Comparison of ENCODE assay signal across 19 cellular contexts in genomic region chr2:116820986-116821385, GRCh38.
A peak's percentile ranks its signal among the peaks of the same experiment; 100 is the strongest.
DNase-seq lines count a peak whose midpoint lies in the region; FAIRE-seq and TF ChIP-seq lines count a peak whose summit lies in the region.
"Had no signal": no experiment of that assay in that cellular context is flagged by ENCODE, and none has a peak within 500 bp of the region (broad histone marks: within the 10 kb centered on the region; RNA-seq: fewer than 3 reads in every experiment).

No MANE protein-coding gene starts in this region.

- TF ChIP-seq EP300 in stomach (IDR thresholded peaks at IDR 0.05): no peak

- no peak overlapping the region for H3K27ac Mint-ChIP-seq in CD8-positive, alpha-beta memory T cell
- H3K27ac Mint-ChIP-seq in activated CD4-positive, alpha-beta T cell treated with anti-CD3 and anti-CD28 coated beads, Interleukin-2, amount 10 ng/mL, durations not matched to agents 7 days and 5 days: no peak overlapping the region
- H3K27ac Mint-ChIP-seq: CD4-positive, alpha-beta T cell had no signal

- CTCF ChIA-PET in CD8-positive, alpha-beta memory T cell (lab: Charles Lee): no interaction called here
- CTCF ChIA-PET in activated CD4-positive, alpha-beta T cell treated with anti-CD3 and anti-CD28 coated beads, Interleukin-2, amount 10 ng/mL, durations not matched to agents 7 days and 5 days (lab: Charles Lee): interaction anchor here (0.7 kb wide), 1 partner anchor 26 kb away, joined by 5 read pairs; no protein-coding TSS in a partner anchor

- H4K20me1 ChIP-seq in hepatocyte (ENCODE audit: insufficient read depth, poor library complexity, severe bottlenecking): no peaks in the 10 kb centered on the region

- no peak for TF ChIP-seq CTCF in bronchial epithelial cell (IDR thresholded peaks at IDR 0.05; ENCODE audit: insufficient read depth, low read length, severe bottlenecking)
- no peak for TF ChIP-seq CTCF in hepatocyte (IDR thresholded peaks at IDR 0.05; ENCODE audit: poor library complexity)
- no peak for TF ChIP-seq CTCF in stomach (IDR thresholded peaks at IDR 0.05)

- H3K36me3 Mint-ChIP-seq in CD8-positive, alpha-beta memory T cell: no peaks in the 10 kb centered on the region
- no peaks in the 10 kb centered on the region for H3K36me3 Mint-ChIP-seq in activated CD4-positive, alpha-beta T cell treated with anti-CD3 and anti-CD28 coated beads, Interleukin-2, amount 10 ng/mL, durations not matched to agents 7 days and 5 days (ENCODE audit: low read depth)

- H3K27ac ChIP-seq in hepatocyte: no peak overlapping the region
- H3K27ac ChIP-seq in stomach: no peak overlapping the region
- H3K27ac ChIP-seq in CD8-positive, alpha-beta memory T cell (ENCODE audit: low read depth, low read length): no peak overlapping the region
- H3K27ac ChIP-seq: C4-2B, GM23248 had no signal

- H3K9me3 Mint-ChIP-seq in CD8-positive, alpha-beta memory T cell: peaks cover 4 to 27% (median 15%) of the 10 kb centered on the region in 5 donors
- H3K9me3 Mint-ChIP-seq in activated CD4-positive, alpha-beta T cell treated with anti-CD3 and anti-CD28 coated beads, Interleukin-2, amount 10 ng/mL, durations not matched to agents 7 days and 5 days: peaks cover 7% of the 10 kb centered on the region

- no peaks in the 10 kb centered on the region for H3K27me3 ChIP-seq in bronchial epithelial cell (ENCODE audit: control insufficient read depth, insufficient read depth, low read length)
- H3K27me3 ChIP-seq in hepatocyte: no peaks in the 10 kb centered on the region
- H3K27me3 ChIP-seq in stomach: no peaks in the 10 kb centered on the region
- H3K27me3 ChIP-seq in CD8-positive, alpha-beta memory T cell (ENCODE audit: insufficient read depth, low read length, poor library complexity, severe bottlenecking): no peaks in the 10 kb centered on the region

- no peak overlapping the region for H3K4me3 Mint-ChIP-seq in CD8-positive, alpha-beta memory T cell
- H3K4me3 Mint-ChIP-seq in activated CD4-positive, alpha-beta T cell treated with anti-CD3 and anti-CD28 coated beads, Interleukin-2, amount 10 ng/mL, durations not matched to agents 7 days and 5 days: no peak overlapping the region
- H3K4me3 Mint-ChIP-seq: CD4-positive, alpha-beta T cell had no signal

- no peak overlapping the region for H3K4me2 ChIP-seq in hepatocyte

- H3K4me1 Mint-ChIP-seq in CD8-positive, alpha-beta memory T cell: no peaks in the 10 kb centered on the region
- no peaks in the 10 kb centered on the region for H3K4me1 Mint-ChIP-seq in activated CD4-positive, alpha-beta T cell treated with anti-CD3 and anti-CD28 coated beads, Interleukin-2, amount 10 ng/mL, durations not matched to agents 7 days and 5 days

- no peak overlapping the region for H2AFZ ChIP-seq in hepatocyte
- H2AFZ ChIP-seq: GM23248 had no signal

- FAIRE-seq in bronchial epithelial cell (lab: Jason Lieb, UNC): no peak
- FAIRE-seq: GM12891, H54, HTR-8/SVneo, K562 had no signal

- H3K79me2 ChIP-seq in hepatocyte: no peaks in the 10 kb centered on the region

- no peak overlapping the region for H3K4me3 ChIP-seq in bronchial epithelial cell (ENCODE audit: low read depth, low read length)
- H3K4me3 ChIP-seq in hepatocyte: no peak overlapping the region
- no peak overlapping the region for H3K4me3 ChIP-seq in stomach
- no peak overlapping the region for H3K4me3 ChIP-seq in CD8-positive, alpha-beta memory T cell (ENCODE audit: low read length)
- H3K4me3 ChIP-seq: GM23248, K562 had no signal

- H3K36me3 ChIP-seq in bronchial epithelial cell (ENCODE audit: control insufficient read depth, insufficient read depth, low read length) (no peaks in the 10 kb centered on the region), hepatocyte (replicated peaks; ENCODE audit: insufficient read depth, low read depth) (no peaks in the 10 kb centered on the region), stomach (no peaks in the 10 kb centered on the region)
- no peaks in the 10 kb centered on the region for H3K36me3 ChIP-seq in CD8-positive, alpha-beta memory T cell (ENCODE audit: insufficient read depth, low read length)

- H3K9me3 ChIP-seq in hepatocyte (ENCODE audit: low read depth): no peaks in the 10 kb centered on the region
- H3K9me3 ChIP-seq in stomach: no peaks in the 10 kb centered on the region
- peaks cover 3% of the 10 kb centered on the region for H3K9me3 ChIP-seq in CD8-positive, alpha-beta memory T cell (ENCODE audit: low read length)

- H3K27me3 Mint-ChIP-seq in CD8-positive, alpha-beta memory T cell: no peaks in the 10 kb centered on the region
- H3K27me3 Mint-ChIP-seq in activated CD4-positive, alpha-beta T cell treated with anti-CD3 and anti-CD28 coated beads, Interleukin-2, amount 10 ng/mL, durations not matched to agents 7 days and 5 days: no peaks in the 10 kb centered on the region
- H3K27me3 Mint-ChIP-seq: CD4-positive, alpha-beta T cell had no signal

- intact Hi-C loops in stomach (cut with DNase I; ENCODE audit: low total_unique reads): no loop called here

- H3K4me1 ChIP-seq in hepatocyte (ENCODE audit: insufficient read depth) (no peaks in the 10 kb centered on the region), stomach (no peaks in the 10 kb centered on the region)
- H3K4me1 ChIP-seq in CD8-positive, alpha-beta memory T cell (ENCODE audit: insufficient read depth, low read length): no peaks in the 10 kb centered on the region

- POLR2A ChIA-PET in CD8-positive, alpha-beta memory T cell (lab: Charles Lee): no interaction called here
- POLR2A ChIA-PET in activated CD4-positive, alpha-beta T cell treated with anti-CD3 and anti-CD28 coated beads, Interleukin-2, amount 10 ng/mL, durations not matched to agents 7 days and 5 days (lab: Charles Lee): no interaction called here

- no peaks in the 10 kb centered on the region for H3K9me2 ChIP-seq in hepatocyte (replicated peaks; ENCODE audit: insufficient read depth)

- DNase-seq in DMS53 treated with DMSO at 0.1 percent for 48 hours (lab: John Stamatoyannopoulos, UW; ENCODE audit: unreplicated experiment) (peak; percentile 15), bronchial epithelial cell (ENCODE audit: low read depth) (peak; percentile 58), hepatocyte (ENCODE audit: low spot score) (peak; percentile 24), stomach (peak; percentile 29), NCI-H226 (no peak)
- DNase-seq in CD8-positive, alpha-beta memory T cell: no peak
- DNase-seq in activated CD4-positive, alpha-beta T cell treated with anti-CD3 and anti-CD28 coated beads, Interleukin-2, amount 10 ng/mL, durations not matched to agents 7 days and 5 days: no peak
- DNase-seq: CD4-positive, alpha-beta T cell; DMS153; DND-41; EL; GM23248; HCEC 1CT; IMR-90 had no signal

- 53% methylated on average over 1 of the region's 1 CpG for WGBS in hepatocyte (ENCODE audit: low lambda C conversion rate, missing lambda C conversion rate)
- 26 to 53% (median 33%) methylated on average over 1 of the region's 1 CpG for WGBS in stomach, 5 donors

- no peak for TF ChIP-seq POLR2A in stomach (IDR thresholded peaks at IDR 0.05)

Comparison
In these comparisons a context has a peak if more than half of its experiments do, and no peak if none do; other contexts are left out.
1. DNase-seq: peak in DMS53 treated with DMSO at 0.1 percent for 48 hours (single experiment), bronchial epithelial cell (single experiment), hepatocyte (single experiment) and stomach (single experiment); none in CD8-positive, alpha-beta memory T cell (0 of 5), NCI-H226 (single experiment) and activated CD4-positive, alpha-beta T cell treated with anti-CD3 and anti-CD28 coated beads, Interleukin-2, amount 10 ng/mL, durations not matched to agents 7 days and 5 days (single experiment).